ENCODE assay signal across 9 cellular contexts in genomic region chr1:199422206-199422605, GRCh38.
DNase-seq lines count a peak whose midpoint lies in the region; ATAC-seq, FAIRE-seq and TF ChIP-seq lines count a peak whose summit lies in the region.
"Had no signal": no experiment of that assay in that cellular context is flagged by ENCODE, and none has a peak within 500 bp of the region (broad histone marks: within the 10 kb centered on the region; RNA-seq: fewer than 3 reads in every experiment).

No MANE protein-coding gene starts in this region.

- no peaks in the 10 kb centered on the region for H4K20me1 ChIP-seq in GM12878 (ENCODE audit: control insufficient read depth, insufficient read depth)

- H3K9me3 Mint-ChIP-seq in activated CD8-positive, alpha-beta T cell treated with anti-CD3 and anti-CD28 coated beads for 36 hours, result peaks cover 3% of the 10 kb centered on the region

- H3K4me3 Mint-ChIP-seq in activated CD8-positive, alpha-beta T cell treated with anti-CD3 and anti-CD28 coated beads for 36 hours, result no peak overlapping the region

- no peak overlapping the region for H3K4me2 ChIP-seq in GM12878 (ENCODE audit: control insufficient read depth, insufficient read depth)

- H3K4me1 ChIP-seq in GM12878 (ENCODE audit: control insufficient read depth, insufficient read depth, low read length), result no peaks in the 10 kb centered on the region
- no peaks in the 10 kb centered on the region for H3K4me1 ChIP-seq in adrenal gland (replicated peaks in 1 of 2)

- no peak overlapping the region for H3K27ac Mint-ChIP-seq in activated CD8-positive, alpha-beta T cell treated with anti-CD3 and anti-CD28 coated beads for 36 hours

- peak; percentile 15 to 23 (median 19); a peak in 2 of 6 replicates for TF ChIP-seq CTCF in GM12878 (IDR thresholded peaks at IDR 0.05 in 2 of 3, conservative IDR thresholded peaks at IDR 0.05 in 1 of 3; ENCODE audit: control insufficient read depth in 2 of 3, extremely low read depth in 1 of 3, insufficient read depth in 1 of 3, low read depth in 3 of 3, low read length in 3 of 3)
- no peak for TF ChIP-seq CTCF in activated CD8-positive, alpha-beta T cell treated with anti-CD3 and anti-CD28 coated beads for 36 hours (IDR thresholded peaks at IDR 0.05)
- no peak for TF ChIP-seq CTCF in adrenal gland (IDR thresholded peaks at IDR 0.05)

- H3K9me3 ChIP-seq in GM12878 (replicated peaks; ENCODE audit: control insufficient read depth, insufficient read depth, low read length), result no peaks in the 10 kb centered on the region; the same call in 2 of the 3 replicates
- H3K9me3 ChIP-seq in adrenal gland (replicated peaks in 1 of 3), result no peaks in the 10 kb centered on the region

- H3K27me3 ChIP-seq in GM12878 (replicated peaks in 1 of 2; ENCODE audit: control insufficient read depth in 2 of 2, insufficient read depth in 2 of 2, low read length in 1 of 2), result no peaks in the 10 kb centered on the region
- no peaks in the 10 kb centered on the region for H3K27me3 ChIP-seq in adrenal gland

- RAD21 ChIA-PET in GM12878 (lab: Charles Lee; ENCODE audit: unreplicated experiment), result interaction anchor here (1.1 kb wide), 1 partner anchor 10 kb away, joined by 3 read pairs; no protein-coding TSS in a partner anchor

- TF ChIP-seq RAD21 in GM12878 (IDR thresholded peaks at IDR 0.05; ENCODE audit: insufficient read depth, low read depth, low read length), result peak; percentile 31; the same call in 1 of the 2 replicates

- BruUV-seq in GM12878 (replicated peaks; lab: Mats Ljungman, UMichigan), result no TSS peak

- intact Hi-C loops in GM12878 (cut with micrococcal nuclease; ENCODE audit: unreplicated experiment), result no loop called here
- intact Hi-C loops in activated CD8-positive, alpha-beta T cell treated with anti-CD3 and anti-CD28 coated beads for 36 hours (cut with micrococcal nuclease), result no loop called here
- intact Hi-C loops in adrenal gland (cut with DNase I), result no loop called here

- no peak for TF ChIP-seq EP300 in GM12878 (IDR thresholded peaks at IDR 0.05; ENCODE audit: borderline replicate concordance in 1 of 2, control insufficient read depth in 1 of 2, low read depth in 2 of 2, low read length in 2 of 2)

- H3K36me3 ChIP-seq in GM12878 (ENCODE audit: control insufficient read depth in 2 of 2, insufficient read depth in 2 of 2, low read length in 1 of 2) (no peaks in the 10 kb centered on the region), adrenal gland (replicated peaks in 1 of 2) (no peaks in the 10 kb centered on the region)

- H3K79me2 ChIP-seq in GM12878 (ENCODE audit: control insufficient read depth, insufficient read depth, low read length), result no peaks in the 10 kb centered on the region

- peak; percentile 26; the same call in 1 of the 3 replicates for ATAC-seq in GM12878
- ATAC-seq in activated CD8-positive, alpha-beta T cell treated with anti-CD3 and anti-CD28 coated beads for 36 hours, result no peak

- SMC1A ChIA-PET in GM12878 (lab: Charles Lee; ENCODE audit: uncharacterized antibody, unreplicated experiment), result interaction anchor here (0.5 to 2.1 kb wide), 10 partner anchors 8 to 889 kb away, joined by 3 to 12 read pairs (median 4); no protein-coding TSS in a partner anchor

- H2AFZ ChIP-seq in GM12878 (ENCODE audit: control insufficient read depth, low read depth, low read length), result no peak overlapping the region

- WGBS in GM12878 (ENCODE audit: insufficient coverage, insufficient replicate concordance, low lambda C conversion rate, missing lambda C conversion rate), result 5% methylated on average over 1 of the region's 1 CpG
- 58 to 80% (median 64%) methylated on average over 1 of the region's 1 CpG for WGBS in adrenal gland, 4 donors

- H3K27me3 Mint-ChIP-seq in activated CD8-positive, alpha-beta T cell treated with anti-CD3 and anti-CD28 coated beads for 36 hours, result peaks cover 3% of the 10 kb centered on the region

- peak; percentile 40 for DNase-seq in D341Med (ENCODE audit: low spot score)
- peak; percentile 32 for DNase-seq in Jurkat, Clone E6-1 (ENCODE audit: low read depth, low spot score)
- no peak for DNase-seq in GM12878 (ENCODE audit: low read depth, low spot score)
- DNase-seq in left kidney (ENCODE audit: low read depth, low spot score), result peak; percentile 21
- no peak for DNase-seq in SHP77 (lab: John Stamatoyannopoulos, UW)
- DNase-seq in NCI-H2081 (lab: John Stamatoyannopoulos, UW), result no peak
- DNase-seq in activated CD8-positive, alpha-beta T cell treated with anti-CD3 and anti-CD28 coated beads for 36 hours, result no peak
- no peak for DNase-seq in adrenal gland
- DNase-seq: stimulated activated CD4-positive, alpha-beta T cell treated with anti-CD3 and anti-CD28 coated beads, Interleukin-4, amount 100 ng/mL, for 4 hours had no signal

- no peaks in the 10 kb centered on the region for H3K4me1 Mint-ChIP-seq in activated CD8-positive, alpha-beta T cell treated with anti-CD3 and anti-CD28 coated beads for 36 hours (ENCODE audit: low read depth)

- H3K9ac ChIP-seq in GM12878 (ENCODE audit: control insufficient read depth, insufficient read depth, low read length), result no peak overlapping the region

- no peak overlapping the region for H3K4me3 ChIP-seq in Jurkat, Clone E6-1 (ENCODE audit: low read length)
- H3K4me3 ChIP-seq in GM12878 (no peak overlapping the region), adrenal gland (no peak overlapping the region)

- H3K27ac ChIP-seq in GM12878 (ENCODE audit: control insufficient read depth, insufficient read depth), result no peak overlapping the region
- H3K27ac ChIP-seq in adrenal gland, result no peak overlapping the region

- TF ChIP-seq POLR2A in GM12878 (IDR thresholded peaks at IDR 0.05; ENCODE audit: low read depth, low read length) (no peak), adrenal gland (IDR thresholded peaks at IDR 0.05) (no peak)

- FAIRE-seq in GM12878 (lab: Jason Lieb, UNC), result no peak

- POLR2A ChIA-PET in GM12878 (lab: Charles Lee), result no interaction called here
- POLR2A ChIA-PET in activated CD8-positive, alpha-beta T cell treated with anti-CD3 and anti-CD28 coated beads for 36 hours (lab: Charles Lee), result interaction anchor here (0.6 kb wide), 1 partner anchor 39 kb away, joined by 3 read pairs; no protein-coding TSS in a partner anchor

- H3K36me3 Mint-ChIP-seq in activated CD8-positive, alpha-beta T cell treated with anti-CD3 and anti-CD28 coated beads for 36 hours (ENCODE audit: low read depth), result no peaks in the 10 kb centered on the region

- CTCF ChIA-PET in GM12878 (lab: Yijun Ruan, JAX), result interaction anchor here (0.6 to 2.3 kb wide), 17 partner anchors 14 to 666 kb away, joined by 3 to 7 read pairs (median 3); no protein-coding TSS in a partner anchor
- CTCF ChIA-PET in activated CD8-positive, alpha-beta T cell treated with anti-CD3 and anti-CD28 coated beads for 36 hours (lab: Charles Lee), result interaction anchor here (1.3 to 1.4 kb wide), 2 partner anchors 21 to 273 kb away, joined by 3 read pairs; no protein-coding TSS in a partner anchor

- in situ Hi-C loops in GM12878 (cut with MboI), result no loop called here

TF ChIP-seq in GM12878, 131 proteins besides CTCF, POLR2A, EP300 and RAD21:
- TF ChIP-seq EGR1 (IDR thresholded peaks at IDR 0.05; ENCODE audit: borderline replicate concordance in 1 of 2, low read depth in 2 of 2, low read length in 2 of 2) (no peak), STAT1 (conservative IDR thresholded peaks at IDR 0.05) (no peak), ZBTB4 (CRISPR knock-in tag; IDR thresholded peaks at IDR 0.05) (no peak), CEBPB (IDR thresholded peaks at IDR 0.05; ENCODE audit: borderline replicate concordance in 1 of 2, low read depth in 2 of 2, low read length in 2 of 2) (no peak)

Comparison
In these comparisons a context has a peak if more than half of its experiments do, and no peak if none do; other contexts are left out.
1. DNase-seq: peak in D341Med (single experiment), Jurkat, Clone E6-1 (single experiment) and left kidney (single experiment); none in GM12878 (single experiment), SHP77 (0 of 2), NCI-H2081 (0 of 2), activated CD8-positive, alpha-beta T cell treated with anti-CD3 and anti-CD28 coated beads for 36 hours (single experiment) and adrenal gland (0 of 7).
2. CTCF ChIP-seq: peak in GM12878 (3 of 3); none in activated CD8-positive, alpha-beta T cell treated with anti-CD3 and anti-CD28 coated beads for 36 hours (single experiment) and adrenal gland (0 of 6).